14 cellular contexts compared by ENCODE assay signal in genomic region chr9:77879344-77880089, GRCh38.
DNase-seq lines count a peak whose midpoint lies in the region; ATAC-seq, FAIRE-seq and TF ChIP-seq lines count a peak whose summit lies in the region.
"Had no signal": no experiment of that assay in that cellular context is flagged by ENCODE, and none has a peak within 500 bp of the region (broad histone marks: within the 10 kb centered on the region; RNA-seq: fewer than 3 reads in every experiment).

No MANE protein-coding gene starts in this region.

- H2BK120ac ChIP-seq in mesenchymal stem cell (ENCODE audit: low read depth, low read length): no peak overlapping the region

- no peak overlapping the region for H3K4me3 Mint-ChIP-seq in naive thymus-derived CD8-positive, alpha-beta T cell
- H3K4me3 Mint-ChIP-seq: neural progenitor cell had no signal

- H3K4me3 ChIP-seq in A549: no peak overlapping the region
- H3K4me3 ChIP-seq in bronchial epithelial cell (ENCODE audit: low read depth, low read length): no peak overlapping the region
- H3K4me3 ChIP-seq in mesenchymal stem cell (ENCODE audit: insufficient read depth in 1 of 2, low read depth in 1 of 2, low read length in 2 of 2): no peak overlapping the region
- H3K4me3 ChIP-seq: HAP-1, neural progenitor cell had no signal

- H2BK5ac ChIP-seq in mesenchymal stem cell (ENCODE audit: low read depth, low read length, poor library complexity, severe bottlenecking): no peak overlapping the region

- H3K23ac ChIP-seq in mesenchymal stem cell (ENCODE audit: low read length in 2 of 2): no peak overlapping the region

- DNase-seq in A549 (ENCODE audit: low read depth in 1 of 2, low spot score in 1 of 2) (peak in 1 of 2 experiments; percentile 35), LoVo (ENCODE audit: low spot score) (peak; percentile 44), bronchial epithelial cell (ENCODE audit: low read depth) (peak; percentile 77), mesenchymal stem cell (no peak), caudate nucleus (lab: John Stamatoyannopoulos, UW) (no peak)
- no peak for DNase-seq in naive thymus-derived CD8-positive, alpha-beta T cell
- DNase-seq: activated naive CD4-positive, alpha-beta T cell treated with Interleukin-2 at 50 U/mL for 16 hours had no signal

- peaks cover 0 to 8% (median 4%) of the 10 kb centered on the region in 3 donors for H3K36me3 Mint-ChIP-seq in naive thymus-derived CD8-positive, alpha-beta T cell

- no peaks in the 10 kb centered on the region for H3K9me3 Mint-ChIP-seq in naive thymus-derived CD8-positive, alpha-beta T cell
- H3K9me3 Mint-ChIP-seq: neural progenitor cell had no signal

- H3K4me1 Mint-ChIP-seq in naive thymus-derived CD8-positive, alpha-beta T cell: peaks cover 4 to 20% (median 16%) of the 10 kb centered on the region in 4 donors

- H4K91ac ChIP-seq in mesenchymal stem cell (ENCODE audit: low read length): no peak overlapping the region

- peak overlapping the region in 1 of 2 experiments; percentile 51; a peak in 2 of 6 replicates for H3K27ac ChIP-seq in A549
- no peak overlapping the region for H3K27ac ChIP-seq in mesenchymal stem cell (ENCODE audit: low read length, poor library complexity, severe bottlenecking)
- no peak overlapping the region for H3K27ac ChIP-seq in caudate nucleus (ENCODE audit: low read depth, low read length)
- H3K27ac ChIP-seq: neural progenitor cell, VCaP had no signal

- H2AFZ ChIP-seq in mesenchymal stem cell (ENCODE audit: low read depth, low read length): no peak overlapping the region
- H2AFZ ChIP-seq: neural progenitor cell had no signal

- TF ChIP-seq EP300 in A549 (IDR thresholded peaks at IDR 0.05): no peak

- no peak overlapping the region for H2BK12ac ChIP-seq in mesenchymal stem cell (ENCODE audit: low read length in 2 of 2)

- H3K9ac ChIP-seq in mesenchymal stem cell (ENCODE audit: low read length): no peak overlapping the region
- H3K9ac ChIP-seq: neural progenitor cell had no signal

- peak overlapping the region in 1 of 2 experiments; percentile 24 for H3K18ac ChIP-seq in mesenchymal stem cell (ENCODE audit: low read depth in 1 of 2, low read length in 2 of 2)

- CTCF ChIA-PET in A549 (lab: Yijun Ruan, JAX): interaction anchor here (0.6 to 1.1 kb wide), 3 partner anchors 10 to 202 kb away, joined by 3 read pairs; no protein-coding TSS in a partner anchor

- H3K4me2 ChIP-seq in A549: peak overlapping the region; percentile 24; the same call in 2 of the 3 replicates
- H3K4me2 ChIP-seq in mesenchymal stem cell (ENCODE audit: low read length, poor library complexity, severe bottlenecking): no peak overlapping the region
- H3K4me2 ChIP-seq: neural progenitor cell had no signal

- H2AK5ac ChIP-seq in mesenchymal stem cell (ENCODE audit: low read length, severe bottlenecking): no peak overlapping the region

- TF ChIP-seq CTCF in A549 (IDR thresholded peaks at IDR 0.05) (no peak), bronchial epithelial cell (IDR thresholded peaks at IDR 0.05; ENCODE audit: insufficient read depth, low read length, severe bottlenecking) (no peak)

- WGBS in A549 (ENCODE audit: missing lambda C conversion rate): 82% methylated on average over 11 of the region's 11 CpGs
- WGBS in mesenchymal stem cell: 92% methylated on average over 8 of the region's 11 CpGs

- peaks cover 42% of the 10 kb centered on the region for H3K79me1 ChIP-seq in mesenchymal stem cell (replicated peaks; ENCODE audit: low read length, poor library complexity, severe bottlenecking)

- no peaks in the 10 kb centered on the region for H3K27me3 Mint-ChIP-seq in naive thymus-derived CD8-positive, alpha-beta T cell

- no peaks in the 10 kb centered on the region for H3K27me3 ChIP-seq in bronchial epithelial cell (ENCODE audit: control insufficient read depth, insufficient read depth, low read length)
- H3K27me3 ChIP-seq in mesenchymal stem cell (ENCODE audit: control insufficient read depth in 1 of 2, insufficient read depth in 1 of 2, low read length in 2 of 2): no peaks in the 10 kb centered on the region
- H3K27me3 ChIP-seq: neural progenitor cell had no signal

- no peak overlapping the region for H3K27ac Mint-ChIP-seq in naive thymus-derived CD8-positive, alpha-beta T cell
- H3K27ac Mint-ChIP-seq: neural progenitor cell had no signal

- H3K36me3 ChIP-seq in bronchial epithelial cell (ENCODE audit: control insufficient read depth, insufficient read depth, low read length) (no peaks in the 10 kb centered on the region), mesenchymal stem cell (ENCODE audit: control insufficient read depth in 1 of 2, insufficient read depth in 2 of 2, low read depth in 1 of 2, low read length in 2 of 2) (no peaks in the 10 kb centered on the region)
- H3K36me3 ChIP-seq: HAP-1, neural progenitor cell had no signal

- H3K9me3 ChIP-seq in A549: no peaks in the 10 kb centered on the region
- H3K9me3 ChIP-seq in mesenchymal stem cell (ENCODE audit: control insufficient read depth, low read length): no peaks in the 10 kb centered on the region
- H3K9me3 ChIP-seq: HAP-1 had no signal

- FAIRE-seq in A549 (lab: Jason Lieb, UNC) (no peak), bronchial epithelial cell (lab: Jason Lieb, UNC) (no peak)
- FAIRE-seq: A204.1, endometrium had no signal

- peaks cover 30% of the 10 kb centered on the region for H3K4me1 ChIP-seq in A549
- H3K4me1 ChIP-seq in mesenchymal stem cell (ENCODE audit: control insufficient read depth, insufficient read depth, low read depth, low read length): peaks cover 4% of the 10 kb centered on the region

- no peak overlapping the region for H2BK15ac ChIP-seq in mesenchymal stem cell (ENCODE audit: low read depth, poor library complexity, severe bottlenecking)

- ATAC-seq in A549 (peak in 1 of 2 experiments; percentile 51; a peak in 2 of 6 replicates), HG03039 (IDR thresholded peaks at IDR 0.05; ENCODE audit: unreplicated experiment) (no peak), GM21515 (IDR thresholded peaks at IDR 0.05; ENCODE audit: unreplicated experiment) (no peak)
- no peak for ATAC-seq in naive thymus-derived CD8-positive, alpha-beta T cell

- H3K4ac ChIP-seq in mesenchymal stem cell (ENCODE audit: low read depth in 1 of 2, low read length in 2 of 2): no peak overlapping the region

- H3K14ac ChIP-seq in mesenchymal stem cell (ENCODE audit: low read length in 2 of 2): no peak overlapping the region

- TF ChIP-seq POLR2A in A549 (IDR thresholded peaks at IDR 0.05; ENCODE audit: low read length): no peak

- TF ChIP-seq RAD21 in A549 (conservative IDR thresholded peaks at IDR 0.05 in 1 of 2, IDR thresholded peaks at IDR 0.05 in 1 of 2): no peak

- POLR2A ChIA-PET in A549 (lab: Yijun Ruan, JAX): no interaction called here
- POLR2A ChIA-PET in naive thymus-derived CD8-positive, alpha-beta T cell (lab: Charles Lee): interaction anchor here (0.5 kb wide), 1 partner anchor 8 kb away, joined by 3 read pairs; no protein-coding TSS in a partner anchor

- peak overlapping the region; percentile 33 for H4K8ac ChIP-seq in mesenchymal stem cell (ENCODE audit: low read length)

TF ChIP-seq in A549, 52 proteins besides CTCF, POLR2A, EP300 and RAD21 (continues in another document):
- TF ChIP-seq ELK1 (IDR thresholded peaks at IDR 0.05; ENCODE audit: low read depth, low read length) (no peak), CEBPB (IDR thresholded peaks at IDR 0.05) (no peak), HES2 (IDR thresholded peaks at IDR 0.05) (no peak), REST (IDR thresholded peaks at IDR 0.05) (no peak), FOSL2 (IDR thresholded peaks at IDR 0.05) (no peak), FOSL2 (CRISPR knock-in tag; IDR thresholded peaks at IDR 0.05) (no peak), NR3C1 (IDR thresholded peaks at IDR 0.05) (no peak), MAX (IDR thresholded peaks at IDR 0.05) (no peak), HOXA7 (CRISPR knock-in tag; IDR thresholded peaks at IDR 0.05) (no peak), KDM1A (IDR thresholded peaks at IDR 0.05; ENCODE audit: low read depth) (no peak)

Comparison
In these comparisons a context has a peak if more than half of its experiments do, and no peak if none do; other contexts are left out.
1. DNase-seq: peak in LoVo (single experiment) and bronchial epithelial cell (single experiment); none in mesenchymal stem cell (single experiment), naive thymus-derived CD8-positive, alpha-beta T cell (0 of 10) and caudate nucleus (0 of 61).